In the genomic region with DNA sequence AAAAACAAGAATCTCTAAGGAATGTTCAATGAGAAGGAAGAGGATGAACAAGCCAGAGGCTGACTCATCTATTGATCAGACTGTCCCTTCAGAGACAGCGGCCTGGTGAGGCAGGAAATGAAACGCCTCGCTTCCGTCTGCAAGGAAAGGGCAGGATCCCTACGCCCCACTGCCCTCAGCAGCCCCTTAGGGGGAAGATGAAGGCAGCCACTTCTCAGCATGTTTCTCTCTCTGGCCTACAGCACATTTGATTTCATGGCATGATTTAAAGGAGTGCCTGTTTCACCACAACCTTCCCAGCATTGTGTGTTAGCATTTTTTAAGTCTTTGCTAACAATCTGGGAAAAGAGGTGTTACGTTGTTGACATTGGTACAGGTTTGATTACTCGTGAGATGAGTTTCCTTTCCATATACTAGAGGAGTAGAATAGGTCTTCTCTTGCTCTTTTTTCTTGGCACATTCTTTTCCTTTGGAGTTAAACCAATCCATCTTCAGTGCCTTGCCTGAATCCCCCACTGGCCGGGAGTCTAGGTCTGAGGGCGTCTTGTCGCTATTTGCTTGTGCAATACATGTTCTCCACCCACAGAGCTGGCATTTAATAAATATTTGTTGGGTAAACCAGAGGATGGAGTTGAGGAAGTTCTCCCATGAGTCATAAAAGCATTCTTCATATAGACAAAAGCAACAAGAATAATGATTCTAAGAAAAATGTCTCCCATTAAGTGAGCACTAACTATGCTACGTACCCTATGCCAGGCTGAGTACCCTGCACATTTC, we compare ENCODE assay signal across 21 cellular contexts. TPM values are rescaled to one million over a fixed set of nuclear protein-coding genes. Genes with fewer than 3 reads are reported as not detected.
DNase-seq lines count a peak whose midpoint lies in the region; ATAC-seq lines count a peak whose summit lies in the region.
"Had no signal": no experiment of that assay in that cellular context is flagged by ENCODE, and none has a peak within 500 bp of the region (broad histone marks: within the 10 kb centered on the region; RNA-seq: fewer than 3 reads in every experiment).

No MANE protein-coding gene starts in this region.

- peaks cover 2% of the 10 kb centered on the region for H3K4me1 ChIP-seq in mesenchymal stem cell (ENCODE audit: control insufficient read depth, insufficient read depth, low read depth, low read length)
- H3K4me1 ChIP-seq: BE2C, upper lobe of right lung had no signal

- no peak overlapping the region for H2AK5ac ChIP-seq in mesenchymal stem cell (ENCODE audit: low read length, severe bottlenecking)

- DNase-seq in Daoy (ENCODE audit: low read depth) (peak; percentile 62), MV-4-11 (lab: John Stamatoyannopoulos, UW) (peak; percentile 54), dermis blood vessel endothelial cell (peak; percentile 48), mesenchymal stem cell (peak; percentile 1), Ammon's horn (ENCODE audit: low spot score) (no peak), NCI-H226 (no peak)
- DNase-seq in activated CD4-positive, alpha-beta T cell treated with anti-CD3 and anti-CD28 coated beads, Interleukin-2, amount 50 U/mL, for 1 hour: no peak
- DNase-seq: activated CD8-positive, alpha-beta memory T cell treated with anti-CD3 and anti-CD28 coated beads for 24 hours; activated effector memory CD4-positive, alpha-beta T cell treated with Interleukin-2 at 50 U/mL for 16 hours; BE2C; DMS153; effector CD4-positive, alpha-beta T cell; IMR-90; NCI-H1417 treated with DMSO at 0.1 percent for 48 hours; NCI-H510A treated with DMSO at 0.1 percent for 48 hours; OCI-M1; stimulated activated naive CD4-positive, alpha-beta T cell treated with Interleukin-2 at 50 U/mL for 16 hours had no signal

- H4K8ac ChIP-seq in mesenchymal stem cell (ENCODE audit: low read length): no peak overlapping the region

- no peak overlapping the region for H3K14ac ChIP-seq in mesenchymal stem cell (ENCODE audit: low read length in 2 of 2)

- no peak overlapping the region for H2BK5ac ChIP-seq in mesenchymal stem cell (ENCODE audit: low read depth, low read length, poor library complexity, severe bottlenecking)

- no peak overlapping the region for H2BK120ac ChIP-seq in mesenchymal stem cell (ENCODE audit: low read depth, low read length)

- no peak overlapping the region for H2BK12ac ChIP-seq in mesenchymal stem cell (ENCODE audit: low read length in 2 of 2)

- H2BK15ac ChIP-seq in mesenchymal stem cell (ENCODE audit: low read depth, poor library complexity, severe bottlenecking): no peak overlapping the region

- H3K4ac ChIP-seq in mesenchymal stem cell (ENCODE audit: low read depth in 1 of 2, low read length in 2 of 2): no peak overlapping the region

- H3K36me3 ChIP-seq in mesenchymal stem cell (ENCODE audit: control insufficient read depth in 1 of 2, insufficient read depth in 2 of 2, low read depth in 1 of 2, low read length in 2 of 2): no peaks in the 10 kb centered on the region
- H3K36me3 ChIP-seq: BE2C, upper lobe of right lung had no signal

- no peak overlapping the region for H3K27ac ChIP-seq in mesenchymal stem cell (ENCODE audit: low read length, poor library complexity, severe bottlenecking)
- H3K27ac ChIP-seq: skin epidermis, upper lobe of right lung had no signal

- no peak for ATAC-seq in GM21515 (IDR thresholded peaks at IDR 0.05; ENCODE audit: unreplicated experiment)
- ATAC-seq: mucosa of descending colon, upper lobe of right lung had no signal

- peak overlapping the region; percentile 18 for H4K91ac ChIP-seq in mesenchymal stem cell (ENCODE audit: low read length)

- H2AFZ ChIP-seq in mesenchymal stem cell (ENCODE audit: low read depth, low read length): no peak overlapping the region

- H3K18ac ChIP-seq in mesenchymal stem cell (ENCODE audit: low read depth in 1 of 2, low read length in 2 of 2): no peak overlapping the region

- peaks cover 0 to 37% of the 10 kb centered on the region in 2 experiments for H3K27me3 ChIP-seq in mesenchymal stem cell (ENCODE audit: control insufficient read depth in 1 of 2, insufficient read depth in 1 of 2, low read length in 2 of 2)

- no peak overlapping the region for H3K23ac ChIP-seq in mesenchymal stem cell (ENCODE audit: low read length in 2 of 2)

- no peak overlapping the region for H3K4me3 ChIP-seq in mesenchymal stem cell (ENCODE audit: insufficient read depth in 1 of 2, low read depth in 1 of 2, low read length in 2 of 2)
- H3K4me3 ChIP-seq: mucosa of descending colon, skin epidermis, upper lobe of right lung had no signal

- no peaks in the 10 kb centered on the region for H3K9me3 ChIP-seq in mesenchymal stem cell (ENCODE audit: control insufficient read depth, low read length)
- H3K9me3 ChIP-seq: BE2C, mucosa of descending colon, upper lobe of right lung had no signal

- no peaks in the 10 kb centered on the region for H3K79me1 ChIP-seq in mesenchymal stem cell (replicated peaks; ENCODE audit: low read length, poor library complexity, severe bottlenecking)

- WGBS in mesenchymal stem cell: 29% methylated on average over 6 of the region's 11 CpGs

- H3K4me2 ChIP-seq in mesenchymal stem cell (ENCODE audit: low read length, poor library complexity, severe bottlenecking): no peak overlapping the region

- no peak overlapping the region for H3K9ac ChIP-seq in mesenchymal stem cell (ENCODE audit: low read length)

RNA-seq across cellular contexts. Expression of gene RBFOX3, which starts 47.4 kb away (rescaled TPM):
- total RNA-seq in Daoy (2014; rRNA removed; shearing (Covaris generic)): not detected in 2 replicates
- not detected in 2 replicates for total RNA-seq in dermis blood vessel endothelial cell
- not detected for polyA plus RNA-seq in mesenchymal stem cell (2013, experiment 1 of 2)
- not detected for polyA plus RNA-seq in mesenchymal stem cell (2013, experiment 2 of 2)
- total RNA-seq: IMR-90, upper lobe of right lung had no signal

Comparison
In these comparisons a context has a peak if more than half of its experiments do, and no peak if none do; other contexts are left out.
1. DNase-seq: peak in Daoy (single experiment), MV-4-11 (single experiment), dermis blood vessel endothelial cell (single experiment) and mesenchymal stem cell (single experiment); none in Ammon's horn (single experiment), activated CD4-positive, alpha-beta T cell treated with anti-CD3 and anti-CD28 coated beads, Interleukin-2, amount 50 U/mL, for 1 hour (single experiment) and NCI-H226 (single experiment).